Comparison of ENCODE assay signal across 1 cellular context in genomic region chr20:1964659-1965405, GRCh38.
TF ChIP-seq lines count a peak whose summit lies in the region.

No MANE protein-coding gene starts in this region.

TF ChIP-seq in HCT116, 20 proteins besides CTCF, POLR2A, EP300 and RAD21 (continued from another document):
- TF ChIP-seq TCF7L2 (IDR thresholded peaks at IDR 0.05; ENCODE audit: borderline replicate concordance, extremely low read depth, insufficient read depth, insufficient read length) (no peak), ELF1 (IDR thresholded peaks at IDR 0.05; ENCODE audit: borderline replicate concordance, low read depth) (no peak), FOSL1 (IDR thresholded peaks at IDR 0.05; ENCODE audit: low read depth) (no peak), POLR2AphosphoS5 (IDR thresholded peaks at IDR 0.05; ENCODE audit: low read depth, low read length) (no peak), YY1 (IDR thresholded peaks at IDR 0.05; ENCODE audit: extremely low read depth, insufficient replicate concordance, low read depth, low read length) (no peak)
- TF ChIP-seq, protein P1, sequence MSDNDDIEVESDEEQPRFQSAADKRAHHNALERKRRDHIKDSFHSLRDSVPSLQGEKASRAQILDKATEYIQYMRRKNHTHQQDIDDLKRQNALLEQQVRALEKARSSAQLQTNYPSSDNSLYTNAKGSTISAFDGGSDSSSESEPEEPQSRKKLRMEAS (IDR thresholded peaks at IDR 0.05) = no peak
- TF ChIP-seq, protein P2, sequence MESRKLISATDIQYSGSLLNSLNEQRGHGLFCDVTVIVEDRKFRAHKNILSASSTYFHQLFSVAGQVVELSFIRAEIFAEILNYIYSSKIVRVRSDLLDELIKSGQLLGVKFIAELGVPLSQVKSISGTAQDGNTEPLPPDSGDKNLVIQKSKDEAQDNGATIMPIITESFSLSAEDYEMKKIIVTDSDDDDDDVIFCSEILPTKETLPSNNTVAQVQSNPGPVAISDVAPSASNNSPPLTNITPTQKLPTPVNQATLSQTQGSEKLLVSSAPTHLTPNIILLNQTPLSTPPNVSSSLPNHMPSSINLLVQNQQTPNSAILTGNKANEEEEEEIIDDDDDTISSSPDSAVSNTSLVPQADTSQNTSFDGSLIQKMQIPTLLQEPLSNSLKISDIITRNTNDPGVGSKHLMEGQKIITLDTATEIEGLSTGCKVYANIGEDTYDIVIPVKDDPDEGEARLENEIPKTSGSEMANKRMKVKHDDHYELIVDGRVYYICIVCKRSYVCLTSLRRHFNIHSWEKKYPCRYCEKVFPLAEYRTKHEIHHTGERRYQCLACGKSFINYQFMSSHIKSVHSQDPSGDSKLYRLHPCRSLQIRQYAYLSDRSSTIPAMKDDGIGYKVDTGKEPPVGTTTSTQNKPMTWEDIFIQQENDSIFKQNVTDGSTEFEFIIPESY (IDR thresholded peaks at IDR 0.05; ENCODE audit: extremely low read depth, insufficient replicate concordance, low read length) = no peak
